In the genomic region with DNA sequence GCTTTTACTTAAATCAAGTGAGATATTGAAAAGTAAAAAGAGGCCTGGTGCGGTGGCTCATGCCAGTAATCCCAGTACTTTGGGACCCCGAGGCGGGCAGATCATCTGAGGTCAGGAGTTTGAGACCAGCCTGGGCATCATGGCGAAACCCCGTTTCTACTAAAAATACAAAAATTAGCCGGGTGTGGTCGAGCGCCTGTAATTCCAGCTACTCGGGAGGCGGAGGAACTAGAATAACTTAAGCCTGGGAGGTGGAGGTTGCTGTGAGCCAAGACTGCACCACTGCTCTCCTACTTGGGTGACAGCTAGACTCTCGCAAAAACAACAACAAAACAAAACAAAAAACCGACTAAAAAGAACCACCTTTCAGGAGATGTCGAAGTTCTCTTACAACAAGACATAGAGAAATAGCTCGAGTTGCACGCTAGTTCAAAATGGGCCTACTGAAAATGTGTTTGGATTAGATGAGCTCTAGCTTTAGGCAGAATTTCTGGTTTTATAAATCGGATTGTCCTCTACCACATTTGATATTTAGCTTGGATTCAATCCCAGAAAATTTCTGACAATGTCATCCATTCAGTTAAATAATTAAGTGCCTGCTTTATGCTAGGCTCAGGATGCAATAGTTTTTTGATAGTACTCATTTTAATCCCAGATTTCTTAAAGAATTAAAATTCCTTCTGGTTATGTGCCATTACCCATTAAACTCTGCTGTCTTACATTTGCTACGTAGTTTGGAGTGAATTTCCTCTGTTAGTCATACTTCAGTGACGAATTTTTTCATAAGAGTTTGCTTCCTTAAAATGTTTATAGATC, we compare ENCODE assay signal across 11 cellular contexts. TPM values are rescaled to one million over a fixed set of nuclear protein-coding genes. Genes with fewer than 3 reads are reported as not detected.
A peak's percentile ranks its signal among the peaks of the same experiment; 100 is the strongest.
DNase-seq lines count a peak whose midpoint lies in the region; ATAC-seq and TF ChIP-seq lines count a peak whose summit lies in the region.
"Had no signal": no experiment of that assay in that cellular context is flagged by ENCODE, and none has a peak within 500 bp of the region (broad histone marks: within the 10 kb centered on the region; RNA-seq: fewer than 3 reads in every experiment).

No MANE protein-coding gene starts in this region.

- H3K27ac Mint-ChIP-seq in neural progenitor cell = no peak overlapping the region

- no peak for TF ChIP-seq CTCF in neural progenitor cell (IDR thresholded peaks at IDR 0.05)

- H3K36me3 ChIP-seq in neural progenitor cell (no peaks in the 10 kb centered on the region), Karpas-422 (ENCODE audit: insufficient read depth, low read length) (no peaks in the 10 kb centered on the region)

- H3K4me3 Mint-ChIP-seq in neural progenitor cell = no peak overlapping the region

- no peaks in the 10 kb centered on the region for H3K27me3 Mint-ChIP-seq in neural progenitor cell (ENCODE audit: insufficient read depth, low read depth)
- H3K27me3 Mint-ChIP-seq: activated T-helper 17 cell treated with anti-CD3 and anti-CD28 coated beads, Interleukin-2, amount 50 U/mL, for 72 hours had no signal

- peak overlapping the region; percentile 45 for H2AFZ ChIP-seq in neural progenitor cell (replicated peaks)
- H2AFZ ChIP-seq in Karpas-422 (ENCODE audit: low read length) = no peak overlapping the region

- peaks cover 21% of the 10 kb centered on the region for H3K4me1 ChIP-seq in neural progenitor cell
- peaks cover 30% of the 10 kb centered on the region for H3K4me1 ChIP-seq in Karpas-422 (ENCODE audit: low read length)

- peaks cover 24% of the 10 kb centered on the region for H4K20me1 ChIP-seq in neural progenitor cell (ENCODE audit: low read depth)
- H4K20me1 ChIP-seq in Karpas-422 (ENCODE audit: insufficient read depth, low read depth, low read length) = no peaks in the 10 kb centered on the region

- H3F3A ChIP-seq in neural progenitor cell (ENCODE audit: low read depth) = peaks cover 11% of the 10 kb centered on the region

- peaks cover 4% of the 10 kb centered on the region for H3K9me3 Mint-ChIP-seq in neural progenitor cell
- H3K9me3 Mint-ChIP-seq: activated T-helper 17 cell treated with anti-CD3 and anti-CD28 coated beads, Interleukin-2, amount 50 U/mL, for 72 hours had no signal

- no peak for ATAC-seq in GM21529 (IDR thresholded peaks at IDR 0.05; ENCODE audit: unreplicated experiment)
- ATAC-seq: activated T-helper 17 cell treated with anti-CD3 and anti-CD28 coated beads, Interleukin-2, amount 50 U/mL, for 72 hours had no signal

- H3K4me3 ChIP-seq in neural progenitor cell (no peak overlapping the region), Karpas-422 (ENCODE audit: low read length) (no peak overlapping the region)

- no peaks in the 10 kb centered on the region for H3K9me2 ChIP-seq in Karpas-422 (replicated peaks; ENCODE audit: insufficient read depth, low read length)

- DNase-seq in AG20443 (ENCODE audit: low spot score) (peak; percentile 37), M059J (ENCODE audit: low read depth) (peak; percentile 89), dermis blood vessel endothelial cell (peak; percentile 54), neural progenitor cell (ENCODE audit: low spot score) (no peak), RPMI8226 (no peak), Karpas-422 (no peak), putamen (ENCODE audit: low spot score) (no peak)
- DNase-seq: NCI-H2081 treated with DMSO at 0.1 percent for 48 hours, SW 1271 had no signal

- H3K27ac ChIP-seq in neural progenitor cell = no peak overlapping the region
- H3K27ac ChIP-seq in Karpas-422 (ENCODE audit: low read length) = no peak overlapping the region

- no peaks in the 10 kb centered on the region for H3K36me3 Mint-ChIP-seq in neural progenitor cell

- H3K9me3 ChIP-seq in neural progenitor cell (ENCODE audit: low read depth) (no peaks in the 10 kb centered on the region), Karpas-422 (ENCODE audit: low read length) (no peaks in the 10 kb centered on the region)

- H3K4me2 ChIP-seq in neural progenitor cell (no peak overlapping the region), Karpas-422 (ENCODE audit: low read depth, low read length, poor library complexity, severe bottlenecking) (no peak overlapping the region)

- H3K4me1 Mint-ChIP-seq in neural progenitor cell = peaks cover 19% of the 10 kb centered on the region

- H3K9ac ChIP-seq in neural progenitor cell (no peak overlapping the region), Karpas-422 (ENCODE audit: low read length) (no peak overlapping the region)

- peaks cover 28% of the 10 kb centered on the region for H3K79me2 ChIP-seq in neural progenitor cell (ENCODE audit: low read depth)
- H3K79me2 ChIP-seq in Karpas-422 (ENCODE audit: low read length) = peaks cover 18% of the 10 kb centered on the region; the same call in 1 of the 2 replicates

- no peaks in the 10 kb centered on the region for H3K27me3 ChIP-seq in neural progenitor cell
- H3K27me3 ChIP-seq in Karpas-422 (ENCODE audit: low read length) = no peaks in the 10 kb centered on the region

RNA-seq across cellular contexts. Expression of a gene that starts 1.9 kb away (rescaled TPM):
- total RNA-seq in M059J (2014; rRNA removed; shearing (Covaris generic)) = 8.0 and 17.1 TPM in 2 replicates
- 17.2 and 20.1 TPM in 2 replicates for total RNA-seq in dermis blood vessel endothelial cell
- 33.3 and 57.3 TPM in 2 replicates for total RNA-seq in neural progenitor cell (ENCODE audit: low replicate concordance)
- 4.9 and 7.1 TPM in 2 replicates for total RNA-seq in Karpas-422 (2014; rRNA removed; shearing (Covaris generic); ENCODE audit: low replicate concordance)

Comparison
In these comparisons a context has a peak if more than half of its experiments do, and no peak if none do; other contexts are left out.
1. DNase-seq: peak in AG20443 (single experiment), M059J (single experiment) and dermis blood vessel endothelial cell (single experiment); none in neural progenitor cell (single experiment), RPMI8226 (single experiment), Karpas-422 (single experiment) and putamen (single experiment).